ENCODE assay signal across 10 cellular contexts in the genomic region with DNA sequence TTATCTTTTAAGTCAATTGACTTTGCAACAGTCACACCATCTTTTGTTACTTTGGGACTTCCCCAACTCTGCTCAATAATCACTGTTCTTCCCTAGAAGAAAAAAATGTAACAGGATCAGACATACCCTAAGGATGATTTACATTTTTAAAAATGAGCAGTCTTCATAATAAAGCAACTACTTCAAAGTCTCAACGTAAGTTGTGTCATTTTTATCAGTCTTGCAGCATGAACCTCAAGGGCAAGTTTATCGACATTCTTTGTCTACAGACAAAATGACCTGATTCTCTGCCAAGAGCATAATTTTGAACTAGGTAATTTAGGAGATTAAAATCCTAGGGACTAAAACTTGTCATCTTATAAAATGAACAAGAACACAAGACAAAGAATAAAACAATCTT. TPM values are rescaled to one million over a fixed set of nuclear protein-coding genes. Genes with fewer than 3 reads are reported as not detected.
DNase-seq lines count a peak whose midpoint lies in the region; TF ChIP-seq lines count a peak whose summit lies in the region.
"Had no signal": no experiment of that assay in that cellular context is flagged by ENCODE, and none has a peak within 500 bp of the region (broad histone marks: within the 10 kb centered on the region; RNA-seq: fewer than 3 reads in every experiment).

No MANE protein-coding gene starts in this region.

- peaks cover 42% of the 10 kb centered on the region for H4K20me1 ChIP-seq in SU-DHL-6 (ENCODE audit: low read depth, low read length)

- DNase-seq in activated CD4-positive, alpha-beta T cell treated with anti-CD3 and anti-CD28 coated beads, Interleukin-2, amount 10 ng/mL, durations not matched to agents 7 days and 5 days: no peak
- DNase-seq in activated CD4-positive, alpha-beta T cell treated with anti-CD3 and anti-CD28 coated beads for 4 hours: no peak
- no peak for DNase-seq in epithelial cell of proximal tubule (ENCODE audit: low read depth)
- no peak for DNase-seq in effector memory CD4-positive, alpha-beta T cell
- no peak for DNase-seq in glomerular visceral epithelial cell (ENCODE audit: extremely low spot score)
- no peak for DNase-seq in HuH-7 (ENCODE audit: low spot score)
- DNase-seq: NCI-H510A treated with DMSO at 0.1 percent for 48 hours, small intestine had no signal

- peaks cover 23% of the 10 kb centered on the region for H3K4me1 ChIP-seq in skeletal muscle satellite cell (ENCODE audit: control insufficient read depth, insufficient read depth, low read length)
- peaks cover 23% of the 10 kb centered on the region for H3K4me1 ChIP-seq in effector memory CD4-positive, alpha-beta T cell (ENCODE audit: control insufficient read depth, insufficient read depth, low read length, poor library complexity, severe bottlenecking)

- H3K36me3 ChIP-seq in SU-DHL-6 (ENCODE audit: low read length) (peaks cover 61% of the 10 kb centered on the region), skeletal muscle satellite cell (ENCODE audit: insufficient read depth, low read length) (peaks cover 56% of the 10 kb centered on the region)
- peaks cover 36% of the 10 kb centered on the region for H3K36me3 ChIP-seq in effector memory CD4-positive, alpha-beta T cell (ENCODE audit: control insufficient read depth, insufficient read depth, low read length)

- CTCF ChIA-PET in activated CD4-positive, alpha-beta T cell treated with anti-CD3 and anti-CD28 coated beads, Interleukin-2, amount 10 ng/mL, durations not matched to agents 7 days and 5 days (lab: Charles Lee): interaction anchor here (0.6 to 1.5 kb wide), 3 partner anchors 8 to 18 kb away, joined by 3 to 6 read pairs (median 3); no protein-coding TSS in a partner anchor

- peak overlapping the region; percentile 99 for H3K9ac ChIP-seq in SU-DHL-6 (ENCODE audit: low read length)
- H3K9ac ChIP-seq in skeletal muscle satellite cell (ENCODE audit: low read depth, low read length): no peak overlapping the region

- no peaks in the 10 kb centered on the region for H3K9me2 ChIP-seq in SU-DHL-6 (replicated peaks; ENCODE audit: insufficient read depth, low read length)

- no peaks in the 10 kb centered on the region for H3K27me3 ChIP-seq in SU-DHL-6 (ENCODE audit: low read length)
- H3K27me3 ChIP-seq in skeletal muscle satellite cell (ENCODE audit: control insufficient read depth, insufficient read depth, low read length): no peaks in the 10 kb centered on the region
- H3K27me3 ChIP-seq in effector memory CD4-positive, alpha-beta T cell (replicated peaks; ENCODE audit: control insufficient read depth, insufficient read depth, low read length, poor library complexity, severe bottlenecking): no peaks in the 10 kb centered on the region

- TF ChIP-seq CTCF in SU-DHL-6 (IDR thresholded peaks at IDR 0.05; ENCODE audit: insufficient read depth, low read length, poor library complexity, severe bottlenecking) (no peak), epithelial cell of proximal tubule (conservative IDR thresholded peaks at IDR 0.05; ENCODE audit: low read depth, low read length) (no peak)

- peak overlapping the region; percentile 92; the same call in 1 of the 2 replicates for H3K27ac ChIP-seq in SU-DHL-6 (ENCODE audit: low read depth, low read length)
- no peak overlapping the region for H3K27ac ChIP-seq in effector memory CD4-positive, alpha-beta T cell (ENCODE audit: insufficient read depth, low read length, poor library complexity, severe bottlenecking)

- POLR2A ChIA-PET in activated CD4-positive, alpha-beta T cell treated with anti-CD3 and anti-CD28 coated beads, Interleukin-2, amount 10 ng/mL, durations not matched to agents 7 days and 5 days (lab: Charles Lee): no interaction called here

- no peaks in the 10 kb centered on the region for H3K9me3 Mint-ChIP-seq in activated CD4-positive, alpha-beta T cell treated with anti-CD3 and anti-CD28 coated beads, Interleukin-2, amount 10 ng/mL, durations not matched to agents 7 days and 5 days

- H3K4me2 ChIP-seq in SU-DHL-6 (ENCODE audit: low read depth, low read length, poor library complexity, severe bottlenecking) (peak overlapping the region; percentile 83), skeletal muscle satellite cell (ENCODE audit: low read length) (peak overlapping the region; percentile 84)

- peaks cover 49% of the 10 kb centered on the region for H3F3A ChIP-seq in SU-DHL-6 (ENCODE audit: insufficient read depth)

- H3K4me1 Mint-ChIP-seq in activated CD4-positive, alpha-beta T cell treated with anti-CD3 and anti-CD28 coated beads, Interleukin-2, amount 10 ng/mL, durations not matched to agents 7 days and 5 days: peaks cover 62% of the 10 kb centered on the region

- peak overlapping the region; percentile 91 for H3K4me3 Mint-ChIP-seq in activated CD4-positive, alpha-beta T cell treated with anti-CD3 and anti-CD28 coated beads, Interleukin-2, amount 10 ng/mL, durations not matched to agents 7 days and 5 days

- no peaks in the 10 kb centered on the region for H3K27me3 Mint-ChIP-seq in activated CD4-positive, alpha-beta T cell treated with anti-CD3 and anti-CD28 coated beads, Interleukin-2, amount 10 ng/mL, durations not matched to agents 7 days and 5 days

- no peaks in the 10 kb centered on the region for H3K9me3 ChIP-seq in SU-DHL-6 (ENCODE audit: insufficient read depth, low read length)
- no peaks in the 10 kb centered on the region for H3K9me3 ChIP-seq in skeletal muscle satellite cell (replicated peaks; ENCODE audit: low read length)
- H3K9me3 ChIP-seq in effector memory CD4-positive, alpha-beta T cell (ENCODE audit: control insufficient read depth, low read length): no peaks in the 10 kb centered on the region

- H2AFZ ChIP-seq in SU-DHL-6 (ENCODE audit: low read depth, low read length, severe bottlenecking): no peak overlapping the region

- peaks cover 70% of the 10 kb centered on the region for H3K36me3 Mint-ChIP-seq in activated CD4-positive, alpha-beta T cell treated with anti-CD3 and anti-CD28 coated beads, Interleukin-2, amount 10 ng/mL, durations not matched to agents 7 days and 5 days (ENCODE audit: low read depth)

- H3K79me2 ChIP-seq in SU-DHL-6 (ENCODE audit: insufficient read depth, low read length): peaks cover 87% of the 10 kb centered on the region

- peak overlapping the region; percentile 98 for H3K27ac Mint-ChIP-seq in activated CD4-positive, alpha-beta T cell treated with anti-CD3 and anti-CD28 coated beads, Interleukin-2, amount 10 ng/mL, durations not matched to agents 7 days and 5 days

- H3K4me3 ChIP-seq in SU-DHL-6 (ENCODE audit: insufficient read depth, low read length, poor library complexity, severe bottlenecking): peak overlapping the region; percentile 91
- H3K4me3 ChIP-seq in epithelial cell of proximal tubule (ENCODE audit: low read depth, low read length): peak overlapping the region; percentile 82
- H3K4me3 ChIP-seq in skeletal muscle satellite cell (ENCODE audit: low read length): peak overlapping the region; percentile 82
- H3K4me3 ChIP-seq in effector memory CD4-positive, alpha-beta T cell (ENCODE audit: insufficient read depth, low read depth, low read length, poor library complexity, severe bottlenecking): no peak overlapping the region

RNA-seq across cellular contexts. Expression of a gene that starts 2.3 kb away (rescaled TPM):
- 100 to 1,000 TPM; 212 to 223 TPM for total RNA-seq in activated CD4-positive, alpha-beta T cell treated with anti-CD3 and anti-CD28 coated beads, Interleukin-2, amount 10 ng/mL, durations not matched to agents 7 days and 5 days
- total RNA-seq in epithelial cell of proximal tubule: 407 and 601 TPM in 2 replicates
- total RNA-seq in skeletal muscle satellite cell (2012; rRNA removed): 263 and 281 TPM in 2 replicates

RNA-seq across cellular contexts. Expression of a gene that starts 2.9 kb away (rescaled TPM):
- 10 to 100 TPM; 91.0 to 95.6 TPM for total RNA-seq in activated CD4-positive, alpha-beta T cell treated with anti-CD3 and anti-CD28 coated beads, Interleukin-2, amount 10 ng/mL, durations not matched to agents 7 days and 5 days
- 349 and 354 TPM in 2 replicates for total RNA-seq in epithelial cell of proximal tubule
- 124 and 140 TPM in 2 replicates for total RNA-seq in skeletal muscle satellite cell (2012; rRNA removed)

RNA-seq across cellular contexts. Expression of a gene that starts 18.6 kb away (rescaled TPM):
- 10 to 100 TPM; 17.1 to 18.9 TPM for total RNA-seq in activated CD4-positive, alpha-beta T cell treated with anti-CD3 and anti-CD28 coated beads, Interleukin-2, amount 10 ng/mL, durations not matched to agents 7 days and 5 days
- 36.3 and 44.1 TPM in 2 replicates for total RNA-seq in epithelial cell of proximal tubule
- 28.8 and 33.0 TPM in 2 replicates for total RNA-seq in skeletal muscle satellite cell (2012; rRNA removed)

RNA-seq across cellular contexts. Expression of a gene that starts 43.9 kb away (rescaled TPM):
- total RNA-seq in activated CD4-positive, alpha-beta T cell treated with anti-CD3 and anti-CD28 coated beads, Interleukin-2, amount 10 ng/mL, durations not matched to agents 7 days and 5 days: 10 to 100 TPM; 16.7 to 17.9 TPM
- 16.7 and 17.9 TPM in 2 replicates for total RNA-seq in epithelial cell of proximal tubule
- total RNA-seq in skeletal muscle satellite cell (2012; rRNA removed): 29.7 and 34.2 TPM in 2 replicates
